ENCODE assay signal across 17 cellular contexts in the genomic region with DNA sequence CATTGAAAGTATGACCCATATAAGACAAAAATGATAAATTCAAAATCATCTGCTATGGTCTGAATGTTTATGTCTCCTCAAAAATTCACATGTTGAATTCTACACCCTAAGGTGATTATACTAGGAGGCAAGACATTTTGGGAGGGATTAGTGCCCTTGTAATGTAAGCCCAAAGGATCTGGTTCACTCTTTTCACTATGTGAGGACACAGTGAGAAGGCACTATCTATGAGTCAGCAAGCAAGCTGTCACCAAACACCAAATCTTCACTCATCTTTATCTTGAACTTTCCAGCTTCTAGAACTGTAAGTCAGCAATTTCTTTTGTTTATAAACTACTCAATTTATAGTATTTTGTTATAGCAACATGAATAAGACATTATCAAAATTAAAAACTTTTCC.
"Had no signal": no experiment of that assay in that cellular context is flagged by ENCODE, and none has a peak within 500 bp of the region (broad histone marks: within the 10 kb centered on the region; RNA-seq: fewer than 3 reads in every experiment).

No MANE protein-coding gene starts in this region.

- H3K36me3 ChIP-seq: cardiac muscle cell, esophagus muscularis mucosa, gastrocnemius medialis, heart left ventricle, lower lobe of right lung, ovary, sigmoid colon had no signal

- H3K27ac ChIP-seq: cardiac muscle cell, dorsolateral prefrontal cortex, esophagus muscularis mucosa, gastrocnemius medialis, heart left ventricle, lower lobe of right lung, ovary, sigmoid colon had no signal

- H3K27me3 ChIP-seq: cardiac muscle cell, dorsolateral prefrontal cortex, esophagus muscularis mucosa, gastrocnemius medialis, heart left ventricle, ovary, sigmoid colon had no signal

- H3K4me1 Mint-ChIP-seq: activated naive CD8-positive, alpha-beta T cell treated with anti-CD3 and anti-CD28 coated beads, Interleukin-2, amount 10 ng/mL, durations not matched to agents 7 days and 5 days; neural crest cell; stimulated activated effector memory CD8-positive, alpha-beta T cell treated with anti-CD3 and anti-CD28 coated beads, Interleukin-12 subunit alpha, Interleukin-12 subunit beta, amount 100 ng/mL, for 72 hours had no signal

- H3K4me3 Mint-ChIP-seq: activated naive CD8-positive, alpha-beta T cell treated with anti-CD3 and anti-CD28 coated beads, Interleukin-2, amount 10 ng/mL, durations not matched to agents 7 days and 5 days; activated T-helper 1 cell treated with anti-CD3 and anti-CD28 coated beads, Interleukin-12 subunit alpha, Interleukin-12 subunit beta, Interleukin-2, Interleukin-4 antibody, amounts not matched to agents 30 ng/mL and 10 ng/mL and 1 ng/mL, durations not matched to agents 14 hours and 24 hours and 36 hours; neural crest cell; stimulated activated effector memory CD8-positive, alpha-beta T cell treated with anti-CD3 and anti-CD28 coated beads, Interleukin-12 subunit alpha, Interleukin-12 subunit beta, amount 100 ng/mL, for 72 hours had no signal

- H3K27ac Mint-ChIP-seq: activated naive CD8-positive, alpha-beta T cell treated with anti-CD3 and anti-CD28 coated beads, Interleukin-2, amount 10 ng/mL, durations not matched to agents 7 days and 5 days; activated T-helper 1 cell treated with anti-CD3 and anti-CD28 coated beads, Interleukin-12 subunit alpha, Interleukin-12 subunit beta, Interleukin-2, Interleukin-4 antibody, amounts not matched to agents 30 ng/mL and 10 ng/mL and 1 ng/mL, durations not matched to agents 14 hours and 24 hours and 36 hours; stimulated activated effector memory CD8-positive, alpha-beta T cell treated with anti-CD3 and anti-CD28 coated beads, Interleukin-12 subunit alpha, Interleukin-12 subunit beta, amount 100 ng/mL, for 72 hours had no signal

- H3K4me3 ChIP-seq: cardiac muscle cell, dorsolateral prefrontal cortex, esophagus muscularis mucosa, gastrocnemius medialis, heart left ventricle, lower lobe of right lung, ovary, sigmoid colon had no signal

- H3K27me3 Mint-ChIP-seq: activated naive CD8-positive, alpha-beta T cell treated with anti-CD3 and anti-CD28 coated beads, Interleukin-2, amount 10 ng/mL, durations not matched to agents 7 days and 5 days had no signal

- H3K9me3 Mint-ChIP-seq: activated naive CD8-positive, alpha-beta T cell treated with anti-CD3 and anti-CD28 coated beads, Interleukin-2, amount 10 ng/mL, durations not matched to agents 7 days and 5 days; activated T-helper 1 cell treated with anti-CD3 and anti-CD28 coated beads, Interleukin-12 subunit alpha, Interleukin-12 subunit beta, Interleukin-2, Interleukin-4 antibody, amounts not matched to agents 30 ng/mL and 10 ng/mL and 1 ng/mL, durations not matched to agents 14 hours and 24 hours and 36 hours; neural crest cell; stimulated activated effector memory CD8-positive, alpha-beta T cell treated with anti-CD3 and anti-CD28 coated beads, Interleukin-12 subunit alpha, Interleukin-12 subunit beta, amount 100 ng/mL, for 72 hours had no signal

- H3K9me3 ChIP-seq: esophagus muscularis mucosa, gastrocnemius medialis, heart left ventricle, lower lobe of right lung, ovary, sigmoid colon had no signal

- DNase-seq: activated CD4-positive, alpha-beta T cell treated with anti-CD3 and anti-CD28 coated beads, Interleukin-2, amount 50 U/mL, for 1 hour; activated naive CD8-positive, alpha-beta T cell treated with anti-CD3 and anti-CD28 coated beads, Interleukin-2, amount 10 ng/mL, durations not matched to agents 7 days and 5 days; anterior cingulate cortex; dorsolateral prefrontal cortex; gastrocnemius medialis; heart left ventricle; left cardiac atrium; lower lobe of right lung; midbrain; ovary; sigmoid colon; stimulated activated CD4-positive, alpha-beta T cell treated with anti-CD3 and anti-CD28 coated beads, Interleukin-12 subunit alpha, Interleukin-12 subunit beta, amount 100 ng/mL, for 4 hours had no signal

- H3K4me1 ChIP-seq: esophagus muscularis mucosa, heart left ventricle, lower lobe of right lung, sigmoid colon had no signal

- H3K36me3 Mint-ChIP-seq: activated naive CD8-positive, alpha-beta T cell treated with anti-CD3 and anti-CD28 coated beads, Interleukin-2, amount 10 ng/mL, durations not matched to agents 7 days and 5 days; stimulated activated effector memory CD8-positive, alpha-beta T cell treated with anti-CD3 and anti-CD28 coated beads, Interleukin-12 subunit alpha, Interleukin-12 subunit beta, amount 100 ng/mL, for 72 hours had no signal
